17 cellular contexts compared by ENCODE assay signal in the genomic region with DNA sequence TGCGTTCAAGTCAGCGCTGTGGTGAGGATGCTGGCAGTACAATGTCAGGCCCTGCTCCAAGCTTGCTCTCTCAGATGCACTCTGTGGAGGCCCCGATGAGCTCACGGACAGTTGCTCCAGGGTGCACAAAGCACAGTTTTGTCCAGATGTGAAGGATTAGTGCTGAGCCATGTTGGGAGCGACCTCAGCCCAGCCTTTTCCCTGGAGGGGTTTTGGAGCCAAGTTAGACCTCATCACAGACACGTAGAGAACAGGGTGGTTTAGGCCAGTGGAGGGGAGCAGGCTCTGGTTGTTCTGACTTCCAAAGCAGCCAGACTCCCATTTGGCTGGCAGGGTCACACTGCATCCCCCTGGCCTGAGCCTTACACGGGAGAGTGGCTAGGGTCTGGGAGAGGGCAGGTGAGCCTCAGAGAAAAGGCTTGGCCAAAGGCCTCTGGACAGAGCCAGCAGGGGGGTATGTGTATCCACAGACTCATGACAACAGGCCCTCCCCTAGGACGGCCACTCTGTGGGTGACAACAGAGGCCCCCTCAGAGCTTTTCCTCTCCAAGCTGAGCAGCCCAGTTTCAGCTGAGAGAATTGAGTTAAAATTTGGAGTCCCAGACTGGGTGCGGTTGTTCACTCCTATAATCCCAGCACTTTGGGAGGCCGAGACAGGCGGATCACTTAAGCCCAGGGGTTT. TPM values are rescaled to one million over a fixed set of nuclear protein-coding genes. Genes with fewer than 3 reads are reported as not detected.
A peak's percentile ranks its signal among the peaks of the same experiment; 100 is the strongest.
DNase-seq lines count a peak whose midpoint lies in the region; ATAC-seq, FAIRE-seq and TF ChIP-seq lines count a peak whose summit lies in the region.
"Had no signal": no experiment of that assay in that cellular context is flagged by ENCODE, and none has a peak within 500 bp of the region (broad histone marks: within the 10 kb centered on the region; RNA-seq: fewer than 3 reads in every experiment).

No MANE protein-coding gene starts in this region.

- no peaks in the 10 kb centered on the region for H3K9me3 Mint-ChIP-seq in activated CD4-positive, alpha-beta T cell treated with anti-CD3 and anti-CD28 coated beads, Interleukin-2, amount 10 ng/mL, durations not matched to agents 24 days and 14 days
- H3K9me3 Mint-ChIP-seq: activated naive CD8-positive, alpha-beta T cell treated with anti-CD3 and anti-CD28 coated beads, Interleukin-2, amount 10 ng/mL, durations not matched to agents 7 days and 5 days; IgD-negative memory B cell; nephron progenitor cell had no signal

- H3K36me3 Mint-ChIP-seq in activated CD4-positive, alpha-beta T cell treated with anti-CD3 and anti-CD28 coated beads, Interleukin-2, amount 10 ng/mL, durations not matched to agents 24 days and 14 days (ENCODE audit: low read depth) = no peaks in the 10 kb centered on the region
- H3K36me3 Mint-ChIP-seq: activated naive CD8-positive, alpha-beta T cell treated with anti-CD3 and anti-CD28 coated beads, Interleukin-2, amount 10 ng/mL, durations not matched to agents 7 days and 5 days; IgD-negative memory B cell had no signal

- H3K4me3 ChIP-seq in AG09309 (ENCODE audit: control insufficient read depth, low read depth, low read length) (no peak overlapping the region), Peyer's patch (no peak overlapping the region), psoas muscle (no peak overlapping the region)
- H3K4me3 ChIP-seq: thoracic aorta had no signal

- H3K4me1 Mint-ChIP-seq in activated CD4-positive, alpha-beta T cell treated with anti-CD3 and anti-CD28 coated beads, Interleukin-2, amount 10 ng/mL, durations not matched to agents 24 days and 14 days = peaks cover 3% of the 10 kb centered on the region
- H3K4me1 Mint-ChIP-seq: IgD-negative memory B cell had no signal

- no peak overlapping the region for H3K27ac Mint-ChIP-seq in activated CD4-positive, alpha-beta T cell treated with anti-CD3 and anti-CD28 coated beads, Interleukin-2, amount 10 ng/mL, durations not matched to agents 24 days and 14 days
- H3K27ac Mint-ChIP-seq: activated naive CD8-positive, alpha-beta T cell treated with anti-CD3 and anti-CD28 coated beads, Interleukin-2, amount 10 ng/mL, durations not matched to agents 7 days and 5 days; IgD-negative memory B cell; nephron progenitor cell had no signal

- H3K27me3 Mint-ChIP-seq in activated CD4-positive, alpha-beta T cell treated with anti-CD3 and anti-CD28 coated beads, Interleukin-2, amount 10 ng/mL, durations not matched to agents 24 days and 14 days = peaks cover 22% of the 10 kb centered on the region

- H3K4me3 Mint-ChIP-seq in activated CD4-positive, alpha-beta T cell treated with anti-CD3 and anti-CD28 coated beads, Interleukin-2, amount 10 ng/mL, durations not matched to agents 24 days and 14 days = no peak overlapping the region
- H3K4me3 Mint-ChIP-seq: activated naive CD8-positive, alpha-beta T cell treated with anti-CD3 and anti-CD28 coated beads, Interleukin-2, amount 10 ng/mL, durations not matched to agents 7 days and 5 days; IgD-negative memory B cell; nephron progenitor cell had no signal

- intact Hi-C loops in Right ventricle myocardium inferior (cut with DNase I) = loop anchor here (5.0 kb wide), 1 partner anchor 80 kb away; no protein-coding TSS in a partner anchor
- intact Hi-C loops in psoas muscle (cut with DNase I) = no loop called here
- intact Hi-C loops in activated CD4-positive, alpha-beta T cell treated with anti-CD3 and anti-CD28 coated beads, Interleukin-2, amount 10 ng/mL, durations not matched to agents 24 days and 14 days (cut with micrococcal nuclease) = no loop called here

- ATAC-seq in Right ventricle myocardium inferior (peak; percentile 75), psoas muscle (peak; percentile 35 to 64 (median 48)), HG03432 (IDR thresholded peaks at IDR 0.05; ENCODE audit: unreplicated experiment) (no peak)

- no peaks in the 10 kb centered on the region for H3K9me3 ChIP-seq in Peyer's patch
- no peaks in the 10 kb centered on the region for H3K9me3 ChIP-seq in psoas muscle
- H3K9me3 ChIP-seq: BE2C, thoracic aorta had no signal

- FAIRE-seq in urothelium cell line (lab: Jason Lieb, UNC) = no peak

- DNase-seq in AG09309 (ENCODE audit: low read depth) (peak; percentile 45), Peyer's patch (no peak), Right ventricle myocardium inferior (ENCODE audit: missing footprints) (peak; percentile 82), psoas muscle (peak; percentile 69 to 86), GM20000 (ENCODE audit: low spot score) (no peak), urothelium cell line (ENCODE audit: low spot score) (no peak)
- DNase-seq in activated CD4-positive, alpha-beta T cell treated with anti-CD3 and anti-CD28 coated beads, Interleukin-2, amount 10 ng/mL, durations not matched to agents 24 days and 14 days = no peak
- DNase-seq: activated naive CD8-positive, alpha-beta T cell treated with anti-CD3 and anti-CD28 coated beads, Interleukin-2, amount 10 ng/mL, durations not matched to agents 7 days and 5 days; BE2C; effector CD8-positive, alpha-beta T cell; NCI-H146; nephron progenitor cell; NK-92 treated with Interleukin-12 subunit alpha and Interleukin-12 subunit beta, amount 100 ng/mL, for 24 hours; stimulated activated CD4-positive, alpha-beta T cell treated with anti-CD3 and anti-CD28 coated beads, Interleukin-2, amount 100 ng/mL, for 48 hours had no signal

- 39 to 51% (median 47%) methylated on average over 11 of the region's 11 CpGs for WGBS in psoas muscle, 3 donors

- no peak for TF ChIP-seq POLR2A in Peyer's patch (IDR thresholded peaks at IDR 0.05)

- TF ChIP-seq CTCF in AG09309 (IDR thresholded peaks at IDR 0.05; ENCODE audit: control insufficient read depth, insufficient read depth, low read depth, low read length, missing control alignments) (no peak), Peyer's patch (IDR thresholded peaks at IDR 0.05) (no peak), psoas muscle (IDR thresholded peaks at IDR 0.05) (no peak), GM20000 (IDR thresholded peaks at IDR 0.05; ENCODE audit: extremely low read depth, missing control alignments) (no peak)

- H3K27ac ChIP-seq in Peyer's patch (peak overlapping the region in 3 of 4 donors; percentile 19 to 51 (median 49)), psoas muscle (peak overlapping the region; percentile 63)

- H3K4me1 ChIP-seq in Peyer's patch = no peaks in the 10 kb centered on the region
- no peaks in the 10 kb centered on the region for H3K4me1 ChIP-seq in psoas muscle
- H3K4me1 ChIP-seq: BE2C had no signal

- H3K36me3 ChIP-seq in Peyer's patch (no peaks in the 10 kb centered on the region), psoas muscle (ENCODE audit: insufficient read depth in 1 of 2, low read depth in 1 of 2) (no peaks in the 10 kb centered on the region)
- H3K36me3 ChIP-seq: BE2C, thoracic aorta had no signal

- H3K27me3 ChIP-seq in Peyer's patch = peaks cover 0 to 9% of the 10 kb centered on the region in 2 donors
- H3K27me3 ChIP-seq in psoas muscle (ENCODE audit: insufficient read depth in 3 of 3, low read length in 2 of 3) = peaks cover 0 to 43% (median 8%) of the 10 kb centered on the region in 3 donors

RNA-seq across cellular contexts. Expression of gene PLAC9, which starts 4.6 kb away (rescaled TPM):
- total RNA-seq in Peyer's patch = 10 to 100 TPM in 2 of 4 donors, 1 to 10 TPM in 2; 4.0 to 12.4 (median 8.9) TPM
- 45.2 TPM for total RNA-seq in Right ventricle myocardium inferior
- 10 to 100 TPM in 1 of 4 donors, 1 to 10 TPM in 3; 5.4 to 14.6 (median 8.8) TPM for total RNA-seq in psoas muscle
- 1 to 10 TPM; 8.5 to 9.5 (median 9.4) TPM for polyA plus RNA-seq in psoas muscle
- total RNA-seq in activated CD4-positive, alpha-beta T cell treated with anti-CD3 and anti-CD28 coated beads, Interleukin-2, amount 10 ng/mL, durations not matched to agents 24 days and 14 days = not detected in 2 replicates
- total RNA-seq: activated naive CD8-positive, alpha-beta T cell treated with anti-CD3 and anti-CD28 coated beads, Interleukin-2, amount 10 ng/mL, durations not matched to agents 7 days and 5 days had no signal
- polyA plus RNA-seq: IgD-negative memory B cell had no signal

RNA-seq across cellular contexts. Expression of gene TMEM254, which starts 58.7 kb away (rescaled TPM):
- total RNA-seq in Peyer's patch (10 to 100 TPM in 3 of 4 donors, 1 to 10 TPM in 1; 7.4 to 31.5 (median 20.3) TPM), Right ventricle myocardium inferior (9.7 TPM), psoas muscle (1 to 10 TPM; 2.1 to 4.8 (median 3.1) TPM)
- 1 to 10 TPM; 4.7 to 8.2 (median 5.7) TPM for polyA plus RNA-seq in psoas muscle
- 13.1 and 14.8 TPM in 2 replicates for total RNA-seq in activated CD4-positive, alpha-beta T cell treated with anti-CD3 and anti-CD28 coated beads, Interleukin-2, amount 10 ng/mL, durations not matched to agents 24 days and 14 days

Comparison
In these comparisons a context has a peak if more than half of its experiments do, and no peak if none do; other contexts are left out.
1. DNase-seq: peak in AG09309 (single experiment), Right ventricle myocardium inferior (single experiment) and psoas muscle (2 of 2); none in Peyer's patch (0 of 3), GM20000 (single experiment), activated CD4-positive, alpha-beta T cell treated with anti-CD3 and anti-CD28 coated beads, Interleukin-2, amount 10 ng/mL, durations not matched to agents 24 days and 14 days (single experiment) and urothelium cell line (single experiment).